In the genomic region with DNA sequence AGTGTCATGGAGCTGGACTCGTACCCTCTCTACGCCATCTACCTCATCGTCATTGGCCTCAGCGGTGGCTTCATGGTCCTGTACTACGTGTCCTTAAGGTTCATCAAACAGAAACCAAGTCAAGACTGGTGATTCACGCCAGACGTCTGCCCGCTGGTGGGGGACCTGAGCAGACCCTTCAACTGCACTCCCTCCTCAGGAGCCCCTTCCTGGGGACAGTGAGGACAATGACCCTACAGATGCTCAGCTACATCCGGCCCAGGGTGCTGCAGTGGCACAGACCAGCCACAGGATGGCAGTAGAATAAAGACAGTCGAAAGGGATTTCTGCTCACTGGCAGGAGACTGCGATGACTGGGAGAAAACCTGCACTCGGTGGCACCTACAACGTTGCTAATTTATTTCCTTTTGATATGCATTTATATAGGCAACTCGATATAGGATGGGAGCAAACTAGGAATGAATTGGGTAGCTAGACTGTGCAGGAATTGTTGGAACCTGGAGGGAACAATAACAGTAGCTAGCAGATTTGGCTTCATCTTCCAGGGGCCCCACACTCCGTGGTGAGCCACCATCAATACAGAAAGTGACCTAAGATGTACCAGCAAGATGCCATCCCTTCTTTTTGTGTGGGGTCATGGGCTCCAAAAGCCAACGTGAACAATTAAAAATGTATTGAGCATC, we compare ENCODE assay signal across 8 cellular contexts. TPM values are rescaled to one million over a fixed set of nuclear protein-coding genes. Genes with fewer than 3 reads are reported as not detected.
DNase-seq lines count a peak whose midpoint lies in the region; ATAC-seq, FAIRE-seq and TF ChIP-seq lines count a peak whose summit lies in the region.

No MANE protein-coding gene starts in this region.

- no peak overlapping the region for H3K27ac Mint-ChIP-seq in Calu3 (ENCODE audit: unreplicated experiment)

- H3K27me3 ChIP-seq in MG63, result no peaks in the 10 kb centered on the region; the same call in 1 of the 2 replicates
- H3K27me3 ChIP-seq in SJCRH30, result no peaks in the 10 kb centered on the region
- no peaks in the 10 kb centered on the region for H3K27me3 ChIP-seq in parathyroid adenoma (ENCODE audit: control insufficient read depth, insufficient read depth, low read length)

- H3K4me3 ChIP-seq in MG63 (no peak overlapping the region), SJCRH30 (no peak overlapping the region), parathyroid adenoma (ENCODE audit: low read depth, low read length) (no peak overlapping the region)

- H3K4me1 Mint-ChIP-seq in Calu3 (ENCODE audit: low read depth, unreplicated experiment), result no peaks in the 10 kb centered on the region

- no peaks in the 10 kb centered on the region for H3K9me3 ChIP-seq in MG63
- no peaks in the 10 kb centered on the region for H3K9me3 ChIP-seq in SJCRH30 (replicated peaks)
- no peaks in the 10 kb centered on the region for H3K9me3 ChIP-seq in parathyroid adenoma (ENCODE audit: control insufficient read depth, low read length)

- CTCF ChIA-PET in Calu3 (lab: Charles Lee), result interaction anchor here (0.6 to 1.3 kb wide), 5 partner anchors 76 to 1078 kb away, joined by 3 to 6 read pairs (median 3); no protein-coding TSS in a partner anchor

- no peaks in the 10 kb centered on the region for H3K79me2 ChIP-seq in parathyroid adenoma

- intact Hi-C loops in Calu3 (cut with micrococcal nuclease; ENCODE audit: unreplicated experiment), result loop anchor here (2.0 kb wide), 1 partner anchor 79 kb away; no protein-coding TSS in a partner anchor

- H3K36me3 Mint-ChIP-seq in Calu3 (ENCODE audit: insufficient read depth, unreplicated experiment), result peaks cover 4% of the 10 kb centered on the region

- no peak overlapping the region for H3K27ac ChIP-seq in SJCRH30
- H3K27ac ChIP-seq in parathyroid adenoma, result no peak overlapping the region

- H3K4me1 ChIP-seq in SJCRH30 (no peaks in the 10 kb centered on the region; the same call in 1 of the 2 replicates), parathyroid adenoma (peaks cover 9% of the 10 kb centered on the region)

- peak overlapping the region; percentile 39 for H2AFZ ChIP-seq in parathyroid adenoma

- peak; percentile 63 for ATAC-seq in GM21526 (IDR thresholded peaks at IDR 0.05; ENCODE audit: low FRiP score, unreplicated experiment)

- TF ChIP-seq CTCF in Calu3 (IDR thresholded peaks at IDR 0.05; ENCODE audit: unreplicated experiment), result peak; percentile 95
- peak; percentile 94 for TF ChIP-seq CTCF in parathyroid adenoma (IDR thresholded peaks at IDR 0.05)

- peaks cover 15% of the 10 kb centered on the region for H3K27me3 Mint-ChIP-seq in Calu3 (ENCODE audit: unreplicated experiment)

- H3K36me3 ChIP-seq in MG63 (no peaks in the 10 kb centered on the region), SJCRH30 (no peaks in the 10 kb centered on the region), parathyroid adenoma (ENCODE audit: control insufficient read depth, insufficient read depth, low read length) (no peaks in the 10 kb centered on the region)

- FAIRE-seq in urothelium cell line (lab: Jason Lieb, UNC), result peak; percentile 76

- H3K9me3 Mint-ChIP-seq in Calu3 (ENCODE audit: low read depth, unreplicated experiment), result no peaks in the 10 kb centered on the region

- DNase-seq in Calu3 (peak; percentile 78), MG63 (peak; percentile 49), SJCRH30 (peak; percentile 68 to 87), globus pallidus (ENCODE audit: low spot score) (peak; percentile 48), urothelium cell line (ENCODE audit: low spot score) (peak; percentile 88)
- peak; percentile 34 for DNase-seq in activated gamma-delta T cell treated with anti-CD3 and anti-CD28 coated beads, Interleukin-2, amount 50 U/mL, for 16 hours (ENCODE audit: low read depth)

- H3K9ac ChIP-seq in parathyroid adenoma, result no peak overlapping the region

- BruUV-seq in Calu3 (replicated peaks; lab: Mats Ljungman, UMichigan), result no TSS peak

- H3K4me3 Mint-ChIP-seq in Calu3 (ENCODE audit: low read depth, unreplicated experiment), result no peak overlapping the region

- no peak overlapping the region for H3K4me2 ChIP-seq in parathyroid adenoma (ENCODE audit: low read length)

RNA-seq across cellular contexts. Expression of a gene that starts 39.2 kb away (rescaled TPM):
- 1.4 and 1.6 TPM in 2 replicates for total RNA-seq in Calu3 (2022)
- not detected in 2 replicates for total RNA-seq in MG63 (2014; rRNA removed; shearing (Covaris generic); ENCODE audit: low replicate concordance)
- 0.04 TPM in 1 of 2 replicates, not detected in the other for total RNA-seq in SJCRH30 (2014; rRNA removed; shearing (Covaris generic))

RNA-seq across cellular contexts. Expression of a gene that starts 39.3 kb away (rescaled TPM):
- total RNA-seq in Calu3 (2022), result 0.66 and 1.0 TPM in 2 replicates
- not detected in 2 replicates for total RNA-seq in MG63 (2014; rRNA removed; shearing (Covaris generic); ENCODE audit: low replicate concordance)
- not detected in 2 replicates for total RNA-seq in SJCRH30 (2014; rRNA removed; shearing (Covaris generic))

Comparison
In these comparisons a context has a peak if more than half of its experiments do, and no peak if none do; other contexts are left out.
1. DNase-seq: peak in every context shown above with its lines; median percentile 88 in urothelium cell line; 78 in Calu3; 78 in SJCRH30; 49 in MG63; 48 in globus pallidus; 34 in activated gamma-delta T cell treated with anti-CD3 and anti-CD28 coated beads, Interleukin-2, amount 50 U/mL, for 16 hours.